Comparison of ENCODE assay signal across 8 cellular contexts in genomic region chr2:39466311-39466710, GRCh38.
"Had no signal": no experiment of that assay in that cellular context is flagged by ENCODE, and none has a peak within 500 bp of the region (broad histone marks: within the 10 kb centered on the region; RNA-seq: fewer than 3 reads in every experiment).

No MANE protein-coding gene starts in this region.

- FAIRE-seq: H1, H54, HepG2 had no signal

- DNase-seq: H9, HCEC 1CT had no signal

- H3K27ac ChIP-seq: HL-60 had no signal

- H3K27me3 Mint-ChIP-seq: IgD-negative memory B cell had no signal

- H3K4me2 ChIP-seq: GM23338 had no signal

- H3K27ac Mint-ChIP-seq: GM23338, IgD-negative memory B cell had no signal

- H3K4me3 ChIP-seq: GM23338 had no signal

- H3K4me3 Mint-ChIP-seq: GM23338, H9, IgD-negative memory B cell had no signal

- H2AFZ ChIP-seq: GM23338 had no signal

- H3K9me3 Mint-ChIP-seq: GM23338, H9, IgD-negative memory B cell had no signal

- ATAC-seq: GM23338, HepG2 had no signal
